ENCODE assay signal across 8 cellular contexts in the genomic region with DNA sequence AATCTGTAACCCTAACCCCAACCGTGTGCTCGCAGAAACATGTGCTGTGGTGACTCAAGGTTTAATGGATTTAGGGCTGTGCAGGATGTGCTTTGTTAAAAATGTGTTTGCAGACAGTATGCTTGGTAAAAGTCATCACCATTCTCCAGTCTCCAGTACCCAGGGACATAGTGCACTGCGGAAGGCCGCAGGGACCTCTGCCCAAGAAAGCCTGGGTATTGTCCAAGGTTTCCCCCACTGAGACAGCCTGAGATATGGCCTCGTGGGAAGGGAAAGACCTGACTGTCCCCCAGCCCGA. TPM values are rescaled to one million over a fixed set of nuclear protein-coding genes. Genes with fewer than 3 reads are reported as not detected.
A peak's percentile ranks its signal among the peaks of the same experiment; 100 is the strongest.
DNase-seq lines count a peak whose midpoint lies in the region; ATAC-seq and TF ChIP-seq lines count a peak whose summit lies in the region.
"Not testable (repeated sequence)": the region's sequence is repeated elsewhere in the genome, so short reads cannot be mapped to it uniquely, and the experiment has no call there.

No MANE protein-coding gene starts in this region.

- H3K27ac Mint-ChIP-seq in CD4-positive, alpha-beta memory T cell: peak overlapping the region; percentile 66 to 94 (median 92)
- H3K27ac Mint-ChIP-seq in activated CD8-positive, alpha-beta T cell treated with anti-CD3 and anti-CD28 coated beads, Interleukin-2, amount 10 ng/mL, durations not matched to agents 7 days and 5 days: peak overlapping the region; percentile 82

- not testable (repeated sequence) for ATAC-seq in activated CD8-positive, alpha-beta T cell treated with anti-CD3 and anti-CD28 coated beads, Interleukin-2, amount 10 ng/mL, durations not matched to agents 7 days and 5 days

- intact Hi-C loops in CD4-positive, alpha-beta memory T cell (cut with micrococcal nuclease); tibial artery (cut with DNase I; ENCODE audit: low total_unique reads): not testable (repeated sequence)

- peaks cover 35 to 43% of the 10 kb centered on the region in 2 donors for H3K36me3 Mint-ChIP-seq in CD4-positive, alpha-beta memory T cell
- peaks cover 56% of the 10 kb centered on the region for H3K36me3 Mint-ChIP-seq in activated CD8-positive, alpha-beta T cell treated with anti-CD3 and anti-CD28 coated beads, Interleukin-2, amount 10 ng/mL, durations not matched to agents 7 days and 5 days (ENCODE audit: low read depth)

- not testable (repeated sequence) for H4K20me1 ChIP-seq in fibroblast of lung (ENCODE audit: control insufficient read depth, extremely low read depth, insufficient read depth, low read length)

- not testable (repeated sequence) for H2AFZ ChIP-seq in fibroblast of lung (ENCODE audit: low read length); parathyroid adenoma

- H3K27me3 Mint-ChIP-seq in CD4-positive, alpha-beta memory T cell; activated CD8-positive, alpha-beta T cell treated with anti-CD3 and anti-CD28 coated beads, Interleukin-2, amount 10 ng/mL, durations not matched to agents 7 days and 5 days (ENCODE audit: low read depth): not testable (repeated sequence)

- H3K4me2 ChIP-seq in fibroblast of lung (ENCODE audit: extremely low read depth, insufficient read depth, low read length); parathyroid adenoma (ENCODE audit: low read length): not testable (repeated sequence)

- H3K27ac ChIP-seq in CD4-positive, alpha-beta memory T cell (ENCODE audit: low read depth, low read length): peak overlapping the region; percentile 44
- H3K27ac ChIP-seq in KOPT-K1 (ENCODE audit: low read depth, low read length, poor library complexity, severe bottlenecking) (peak overlapping the region; percentile 80), parathyroid adenoma (peak overlapping the region; percentile 5), tibial artery (peak overlapping the region; percentile 71 to 79)
- not testable (repeated sequence) for H3K27ac ChIP-seq in fibroblast of lung (ENCODE audit: insufficient read depth, low read length)

- H3K4me3 ChIP-seq in CD4-positive, alpha-beta memory T cell (ENCODE audit: low read length in 2 of 2); fibroblast of lung (replicated peaks in 1 of 4; ENCODE audit: control extremely low read depth in 1 of 4, insufficient read depth in 1 of 4, low read depth in 3 of 4, low read length in 4 of 4); parathyroid adenoma (ENCODE audit: low read depth, low read length); tibial artery: not testable (repeated sequence)

- peak overlapping the region in 4 of 8 donors; percentile 8 to 87 (median 43) for H3K4me3 Mint-ChIP-seq in CD4-positive, alpha-beta memory T cell
- peak overlapping the region; percentile 72 for H3K4me3 Mint-ChIP-seq in activated CD8-positive, alpha-beta T cell treated with anti-CD3 and anti-CD28 coated beads, Interleukin-2, amount 10 ng/mL, durations not matched to agents 7 days and 5 days

- H3K79me2 ChIP-seq in fibroblast of lung (ENCODE audit: control insufficient read depth, insufficient read depth, low read length); parathyroid adenoma: not testable (repeated sequence)

- not testable (repeated sequence) for H3K27me3 ChIP-seq in CD4-positive, alpha-beta memory T cell (ENCODE audit: insufficient read depth, low read length); fibroblast of lung (ENCODE audit: control insufficient read depth, insufficient read depth, low read length); parathyroid adenoma (ENCODE audit: control insufficient read depth, insufficient read depth, low read length); tibial artery

- H3K36me3 ChIP-seq in CD4-positive, alpha-beta memory T cell (ENCODE audit: insufficient read depth, low read length): peaks cover 18% of the 10 kb centered on the region
- peaks cover 32% of the 10 kb centered on the region for H3K36me3 ChIP-seq in KOPT-K1 (ENCODE audit: insufficient read depth, low read length)
- not testable (repeated sequence) for H3K36me3 ChIP-seq in fibroblast of lung (ENCODE audit: control insufficient read depth, insufficient read depth, low read length); parathyroid adenoma (ENCODE audit: control insufficient read depth, insufficient read depth, low read length)
- peaks cover 0 to 22% (median 14%) of the 10 kb centered on the region in 3 donors for H3K36me3 ChIP-seq in tibial artery

- CTCF ChIA-PET in CD4-positive, alpha-beta memory T cell (lab: Charles Lee; ENCODE audit: partially characterized antibody): interaction anchor here (5.4 to 10.7 kb wide), 3 partner anchors 11 to 27 kb away, joined by 40 to 116 read pairs (median 70); partner anchors contain the start of gene GLRX
- CTCF ChIA-PET in activated CD8-positive, alpha-beta T cell treated with anti-CD3 and anti-CD28 coated beads, Interleukin-2, amount 10 ng/mL, durations not matched to agents 7 days and 5 days (lab: Charles Lee): interaction anchor here (0.9 to 5.2 kb wide), 8 partner anchors 8 to 145 kb away, joined by 3 to 80 read pairs (median 4); no protein-coding TSS in a partner anchor

- not testable (repeated sequence) for H3K9me3 ChIP-seq in CD4-positive, alpha-beta memory T cell (ENCODE audit: control insufficient read depth in 1 of 2, low read length in 2 of 2); KOPT-K1 (ENCODE audit: insufficient read depth, low read length, poor library complexity, severe bottlenecking); fibroblast of lung (ENCODE audit: control insufficient read depth, insufficient read depth, low read depth, low read length); parathyroid adenoma (ENCODE audit: control insufficient read depth, low read length); tibial artery

- H3K4me1 ChIP-seq in CD4-positive, alpha-beta memory T cell (ENCODE audit: insufficient read depth, low read length): peaks cover 79% of the 10 kb centered on the region
- H3K4me1 ChIP-seq in fibroblast of lung (ENCODE audit: control insufficient read depth, extremely low read depth, insufficient read depth, low read length) (peaks cover 30% of the 10 kb centered on the region), parathyroid adenoma (peaks cover 57% of the 10 kb centered on the region), tibial artery (peaks cover 0 to 48% (median 34%) of the 10 kb centered on the region in 4 donors)

- not testable (repeated sequence) for H3K9me3 Mint-ChIP-seq in CD4-positive, alpha-beta memory T cell; activated CD8-positive, alpha-beta T cell treated with anti-CD3 and anti-CD28 coated beads, Interleukin-2, amount 10 ng/mL, durations not matched to agents 7 days and 5 days (ENCODE audit: insufficient read depth)

- not testable (repeated sequence) for TF ChIP-seq CTCF in fibroblast of lung (conservative IDR thresholded peaks at IDR 0.05 in 1 of 2, IDR thresholded peaks at IDR 0.05 in 1 of 2; ENCODE audit: low read depth in 1 of 2, low read length in 2 of 2); parathyroid adenoma (IDR thresholded peaks at IDR 0.05); tibial artery (IDR thresholded peaks at IDR 0.05)

- not testable (repeated sequence) for H3K9ac ChIP-seq in fibroblast of lung (ENCODE audit: insufficient read depth, low read length); parathyroid adenoma

- peaks cover 65 to 88% (median 74%) of the 10 kb centered on the region in 4 donors for H3K4me1 Mint-ChIP-seq in CD4-positive, alpha-beta memory T cell
- H3K4me1 Mint-ChIP-seq in activated CD8-positive, alpha-beta T cell treated with anti-CD3 and anti-CD28 coated beads, Interleukin-2, amount 10 ng/mL, durations not matched to agents 7 days and 5 days (ENCODE audit: low read depth): peaks cover 78% of the 10 kb centered on the region

- POLR2A ChIA-PET in CD4-positive, alpha-beta memory T cell (lab: Charles Lee; ENCODE audit: partially characterized antibody): interaction anchor here (4.2 to 6.5 kb wide), 3 partner anchors 7 to 25 kb away, joined by 41 to 140 read pairs (median 92); partner anchors contain the start of gene GLRX
- POLR2A ChIA-PET in activated CD8-positive, alpha-beta T cell treated with anti-CD3 and anti-CD28 coated beads, Interleukin-2, amount 10 ng/mL, durations not matched to agents 7 days and 5 days (lab: Charles Lee): interaction anchor here (1.2 to 4.7 kb wide), 2 partner anchors 11 to 24 kb away, joined by 5 to 53 read pairs; partner anchors contain the start of gene GLRX

- DNase-seq in CD4-positive, alpha-beta memory T cell; activated CD8-positive, alpha-beta T cell treated with anti-CD3 and anti-CD28 coated beads, Interleukin-2, amount 10 ng/mL, durations not matched to agents 7 days and 5 days; tibial artery: not testable (repeated sequence)
- DNase-seq in amniotic epithelial cell (ENCODE audit: low read depth): peak; percentile 63
- peak; percentile 33 to 40 for DNase-seq in fibroblast of lung (ENCODE audit: low read depth in 2 of 2)
- peak; percentile 46 for DNase-seq in kidney glomerular epithelial cell (lab: John Stamatoyannopoulos, UW)

RNA-seq across cellular contexts. Expression of gene GLRX, which starts 11.5 kb away (rescaled TPM):
- 10 to 100 TPM; 73.9 to 75.9 TPM for total RNA-seq in CD4-positive, alpha-beta memory T cell
- polyA plus RNA-seq in CD4-positive, alpha-beta memory T cell: 100 to 1,000 TPM; 203 to 207 TPM
- total RNA-seq in activated CD8-positive, alpha-beta T cell treated with anti-CD3 and anti-CD28 coated beads, Interleukin-2, amount 10 ng/mL, durations not matched to agents 7 days and 5 days: 10 to 100 TPM; 65.4 to 67.4 TPM
- total RNA-seq in fibroblast of lung: 54.2 and 91.8 TPM in 2 replicates
- polyA plus RNA-seq in fibroblast of lung: 277 and 429 TPM in 2 replicates
- polyA plus RNA-seq in fibroblast of lung (2012): 316 and 494 TPM in 2 replicates
- polyA minus RNA-seq in fibroblast of lung (ENCODE audit: low replicate concordance): 106 and 144 TPM in 2 replicates
